8 cellular contexts compared by ENCODE assay signal in the genomic region with DNA sequence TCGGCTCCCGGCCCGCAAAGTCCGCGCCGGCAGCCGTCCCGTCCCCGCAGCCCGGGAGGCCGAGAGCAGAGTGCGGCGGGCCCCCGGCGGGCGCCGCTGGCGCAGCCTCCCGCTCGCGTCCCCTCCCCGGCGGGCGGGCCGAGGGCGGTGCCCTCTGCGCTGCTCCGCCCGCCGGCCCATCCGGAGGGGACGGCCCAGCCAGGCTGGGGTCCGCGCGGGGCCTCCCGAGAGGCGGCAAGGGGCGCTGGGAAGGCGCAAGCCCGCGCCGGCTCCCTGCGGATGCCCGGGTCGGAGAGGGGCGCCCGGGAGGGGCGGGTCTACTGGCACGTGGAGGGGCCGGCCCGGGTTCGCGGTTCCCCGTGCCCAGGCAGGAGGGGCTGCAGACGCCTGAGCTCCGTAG. TPM values are rescaled to one million over a fixed set of nuclear protein-coding genes. Genes with fewer than 3 reads are reported as not detected.
DNase-seq lines count a peak whose midpoint lies in the region; ATAC-seq, FAIRE-seq and TF ChIP-seq lines count a peak whose summit lies in the region.

CLCN2 (minus strand) TSS at position 74 of the 400 bp plus-strand sequence. CDS start 126 bp downstream, outside the sequence.
POLR2H (plus strand) TSS at position 179 of the 400 bp plus-strand sequence. CDS start 1,783 bp downstream, outside the sequence.

- H3K4me3 ChIP-seq in AG09309 (ENCODE audit: control insufficient read depth, low read depth, low read length) (peak within 1 kb of the TSS; percentile 91), heart left ventricle (peak within 1 kb of the TSS; percentile 63 to 100 (median 91)), pancreas (peak within 1 kb of the TSS; percentile 74 to 97 (median 78)), aorta (ENCODE audit: low read length in 2 of 2) (peak within 1 kb of the TSS; percentile 78 to 85)

- DNase-seq in AG09309 (ENCODE audit: low read depth): no peak
- peak; percentile 59 for DNase-seq in OCI-M1 (lab: John Stamatoyannopoulos, UW)
- peak; percentile 58 to 73 for DNase-seq in activated naive CD4-positive, alpha-beta T cell treated with anti-CD3 and anti-CD28 coated beads, Interleukin-2, amount 50 U/mL, for 72 hours (ENCODE audit: low spot score in 2 of 2)
- peak; percentile 46 to 81 (median 71) for DNase-seq in heart left ventricle
- DNase-seq in pancreas: peak; percentile 54 to 87 (median 72)
- peak; percentile 68 to 88 for DNase-seq in aorta

- peaks cover 0 to 31% (median 22%) of the 10 kb centered on the region in 12 donors for H3K4me1 ChIP-seq in heart left ventricle
- H3K4me1 ChIP-seq in pancreas: peaks cover 0 to 10% (median 0%) of the 10 kb centered on the region in 3 donors
- no peaks in the 10 kb centered on the region for H3K4me1 ChIP-seq in aorta (ENCODE audit: control insufficient read depth in 1 of 2, insufficient read depth in 2 of 2, low read length in 2 of 2)

- ATAC-seq in GM18861 (IDR thresholded peaks at IDR 0.05; ENCODE audit: unreplicated experiment) (peak; percentile 31), HG03135 (IDR thresholded peaks at IDR 0.05; ENCODE audit: unreplicated experiment) (peak; percentile 33), heart left ventricle (peak; percentile 4 to 69 (median 50)), pancreas (peak; percentile 53 to 68 (median 57)), aorta (ENCODE audit: low FRiP score) (peak; percentile 72)
- ATAC-seq in activated naive CD4-positive, alpha-beta T cell treated with anti-CD3 and anti-CD28 coated beads, Interleukin-2, amount 50 U/mL, for 72 hours: peak; percentile 45

- no peak for FAIRE-seq in pancreas (lab: Jason Lieb, UNC)

- H3K36me3 Mint-ChIP-seq in activated naive CD4-positive, alpha-beta T cell treated with anti-CD3 and anti-CD28 coated beads, Interleukin-2, amount 50 U/mL, for 72 hours: peaks cover 21 to 26% of the 10 kb centered on the region in 2 donors

- TF ChIP-seq POLR2A in heart left ventricle (IDR thresholded peaks at IDR 0.05): peak in 1 of 2 donors; percentile 71

- WGBS in heart left ventricle, 4 donors: 0 to 1% (median 0%) methylated on average over 1 to 56 of the region's 56 CpGs
- WGBS in pancreas, 2 donors: 0 to 1% methylated on average over 40 to 56 of the region's 56 CpGs
- WGBS in aorta, 2 donors: 0 to 2% methylated on average over 32 to 56 of the region's 56 CpGs

- H3K27me3 ChIP-seq in heart left ventricle (no peaks in the 10 kb centered on the region), pancreas (no peaks in the 10 kb centered on the region), aorta (ENCODE audit: control insufficient read depth in 1 of 2, insufficient read depth in 2 of 2, low read length in 1 of 2) (no peaks in the 10 kb centered on the region)

- H3K9me3 ChIP-seq in heart left ventricle (no peaks in the 10 kb centered on the region), pancreas (no peaks in the 10 kb centered on the region), aorta (ENCODE audit: control insufficient read depth, low read length) (no peaks in the 10 kb centered on the region)

- intact Hi-C loops in heart left ventricle (cut with DNase I): loop anchor here in 3 of 10 donors (5.0 to 10.0 kb wide), 4 partner anchors 47 to 416 kb away; partner anchors contain the start of gene EIF4G1 (in 1 of the 3)
- intact Hi-C loops in pancreas (cut with DNase I): no loop called here
- intact Hi-C loops in aorta (cut with DNase I): loop anchor here in 1 of 2 donors (2.0 kb wide), 1 partner anchor 23 kb away; no protein-coding TSS in a partner anchor

- H3K27ac ChIP-seq in heart left ventricle (peak within 1 kb of the TSS; percentile 97 to 100 (median 100)), pancreas (peak within 1 kb of the TSS; percentile 91 to 98 (median 97)), aorta (ENCODE audit: low read depth in 1 of 2, low read length in 2 of 2) (peak within 1 kb of the TSS; percentile 91 to 96)

- no peaks in the 10 kb centered on the region for H3K9me3 Mint-ChIP-seq in activated naive CD4-positive, alpha-beta T cell treated with anti-CD3 and anti-CD28 coated beads, Interleukin-2, amount 50 U/mL, for 72 hours

- TF ChIP-seq CTCF in AG09309 (IDR thresholded peaks at IDR 0.05; ENCODE audit: control insufficient read depth, insufficient read depth, low read depth, low read length, missing control alignments) (no peak), heart left ventricle (IDR thresholded peaks at IDR 0.05) (no peak), pancreas (IDR thresholded peaks at IDR 0.05) (no peak)

- H3K27ac Mint-ChIP-seq in activated naive CD4-positive, alpha-beta T cell treated with anti-CD3 and anti-CD28 coated beads, Interleukin-2, amount 50 U/mL, for 72 hours: peak within 1 kb of the TSS; percentile 90 to 94

- H3K36me3 ChIP-seq in heart left ventricle (peaks cover 0 to 27% (median 19%) of the 10 kb centered on the region in 9 donors), pancreas (peaks cover 0 to 5% (median 0%) of the 10 kb centered on the region in 3 donors), aorta (ENCODE audit: control insufficient read depth in 1 of 2, insufficient read depth in 2 of 2, low read length in 1 of 2) (no peaks in the 10 kb centered on the region)

RNA-seq across cellular contexts. Expression of gene CLCN2, which starts in this region (rescaled TPM):
- total RNA-seq in activated naive CD4-positive, alpha-beta T cell treated with anti-CD3 and anti-CD28 coated beads, Interleukin-2, amount 50 U/mL, for 72 hours: 10 to 100 TPM in 1 of 2 donors, 1 to 10 TPM in 1; 6.5 to 13.9 TPM
- total RNA-seq in heart left ventricle: 1 to 10 TPM; 1.3 to 3.6 (median 2.0) TPM
- polyA plus RNA-seq in heart left ventricle: 1 to 10 TPM; 1.2 to 2.7 TPM
- total RNA-seq in pancreas: 1 to 10 TPM; 4.9 to 9.2 (median 6.2) TPM
- 10 to 100 TPM; 22.2 to 25.5 TPM for polyA plus RNA-seq in pancreas
- 1 to 10 TPM; 4.1 to 6.5 TPM for total RNA-seq in aorta
- 10 to 100 TPM in 1 of 2 donors, 1 to 10 TPM in 1; 4.3 to 14.5 TPM for polyA plus RNA-seq in aorta

RNA-seq across cellular contexts. Expression of gene POLR2H, which starts in this region (rescaled TPM):
- total RNA-seq in activated naive CD4-positive, alpha-beta T cell treated with anti-CD3 and anti-CD28 coated beads, Interleukin-2, amount 50 U/mL, for 72 hours: 100 to 1,000 TPM; 112 to 177 TPM
- total RNA-seq in heart left ventricle (10 to 100 TPM; 15.2 to 40.3 (median 22.1) TPM), pancreas (10 to 100 TPM; 19.7 to 38.2 (median 25.7) TPM), aorta (10 to 100 TPM; 43.9 to 59.3 TPM)
- polyA plus RNA-seq in heart left ventricle (10 to 100 TPM; 37.9 to 51.4 TPM), pancreas (100 to 1,000 TPM in 1 of 2 donors, 10 to 100 TPM in 1; 98.0 to 116 TPM), aorta (100 to 1,000 TPM in 1 of 2 donors, 10 to 100 TPM in 1; 55.3 to 151 TPM)
